Comparison of ENCODE assay signal across 18 cellular contexts in the genomic region with DNA sequence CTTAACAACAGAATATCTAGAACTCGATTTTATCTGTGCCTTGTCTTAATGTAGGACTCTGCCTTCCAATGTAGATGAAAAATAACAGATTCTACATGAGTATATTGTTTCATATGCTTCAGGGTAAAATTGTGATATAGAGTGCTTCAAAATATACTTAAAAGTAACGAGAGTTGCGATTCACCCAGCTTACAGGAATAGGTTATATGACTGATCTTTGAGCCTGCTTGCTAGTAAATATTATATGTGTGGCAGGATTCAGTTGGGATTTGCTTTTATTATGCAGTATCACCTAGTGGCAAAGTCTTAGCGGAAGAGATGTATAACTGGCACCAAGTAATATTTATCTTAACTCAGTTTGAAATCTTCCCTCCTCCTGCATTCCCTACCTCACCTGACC.
DNase-seq lines count a peak whose midpoint lies in the region; ATAC-seq and TF ChIP-seq lines count a peak whose summit lies in the region.
"Had no signal": no experiment of that assay in that cellular context is flagged by ENCODE, and none has a peak within 500 bp of the region (broad histone marks: within the 10 kb centered on the region; RNA-seq: fewer than 3 reads in every experiment).

No MANE protein-coding gene starts in this region.

- H3K9me3 Mint-ChIP-seq in WTC11, result no peaks in the 10 kb centered on the region

- CTCF ChIA-PET in WTC11 (lab: Charles Lee), result no interaction called here

- no peak for DNase-seq in WTC11 (ENCODE audit: low spot score)
- DNase-seq in NK-92 treated with Interleukin-12 subunit alpha and Interleukin-12 subunit beta, amount 100 ng/mL, for 24 hours (lab: John Stamatoyannopoulos, UW), result no peak
- no peak for DNase-seq in ascending aorta (ENCODE audit: low spot score in 2 of 2)
- DNase-seq in posterior cingulate gyrus, result no peak
- DNase-seq: AML-193; CD4-positive, alpha-beta T cell; DMS153; DMS79; GF-D8; GOT3; HCEC 1CT had no signal

- H3K36me3 Mint-ChIP-seq in WTC11, result peaks cover 54% of the 10 kb centered on the region

- peak overlapping the region; percentile 96 for H3K27ac Mint-ChIP-seq in WTC11
- H3K27ac Mint-ChIP-seq: CD4-positive, alpha-beta T cell had no signal

- peaks cover 3% of the 10 kb centered on the region for H3K27me3 Mint-ChIP-seq in WTC11 (ENCODE audit: low read depth)
- H3K27me3 Mint-ChIP-seq: CD4-positive, alpha-beta T cell had no signal

- TF ChIP-seq CTCF in WTC11 (IDR thresholded peaks at IDR 0.05), result no peak
- no peak for TF ChIP-seq CTCF in ascending aorta (IDR thresholded peaks at IDR 0.05)

- intact Hi-C loops in ascending aorta (cut with DNase I) (no loop called here), posterior cingulate gyrus (cut with DNase I) (no loop called here)

- peaks cover 45% of the 10 kb centered on the region for H3K4me1 Mint-ChIP-seq in WTC11

- H3K9ac ChIP-seq in ES-I3 (ENCODE audit: low read depth, low read length) (0 out of 2 replicates have a peak overlapping the region, but pooled peaks have one; percentile 10), HUES48 (ENCODE audit: low read depth, low read length) (no peak overlapping the region), iPS-18a (ENCODE audit: low read length) (peak overlapping the region; percentile 48)

- H3K4me1 ChIP-seq in ES-I3 (ENCODE audit: insufficient read depth, low read length), result peaks cover 7% of the 10 kb centered on the region
- peaks cover 21% of the 10 kb centered on the region for H3K4me1 ChIP-seq in HUES48 (ENCODE audit: control insufficient read depth, insufficient read depth, low read length)
- peaks cover 26% of the 10 kb centered on the region for H3K4me1 ChIP-seq in iPS-18a (ENCODE audit: control insufficient read depth, low read depth, low read length)
- H3K4me1 ChIP-seq in ascending aorta, result no peaks in the 10 kb centered on the region

- no peaks in the 10 kb centered on the region for H3K9me3 ChIP-seq in ES-I3 (ENCODE audit: control insufficient read depth, insufficient read depth, low read length)
- no peaks in the 10 kb centered on the region for H3K9me3 ChIP-seq in HUES48 (ENCODE audit: control insufficient read depth, insufficient read depth, low read length)
- H3K9me3 ChIP-seq in iPS-18a (ENCODE audit: control insufficient read depth, low read depth, low read length), result no peaks in the 10 kb centered on the region
- H3K9me3 ChIP-seq in ascending aorta, result no peaks in the 10 kb centered on the region
- H3K9me3 ChIP-seq: A549 had no signal

- H3K36me3 ChIP-seq in ES-I3 (ENCODE audit: insufficient read depth, low read length) (0 out of 2 replicates have a peak, but pooled peaks cover 4% of the 10 kb centered on the region), HUES48 (ENCODE audit: control insufficient read depth, insufficient read depth, low read length) (peaks cover 31% of the 10 kb centered on the region), iPS-18a (ENCODE audit: control insufficient read depth, low read depth, low read length) (peaks cover 25% of the 10 kb centered on the region), ascending aorta (no peaks in the 10 kb centered on the region)

- H3K27ac ChIP-seq in HUES48 (ENCODE audit: low read depth, low read length) (peak overlapping the region; percentile 81), iPS-18a (ENCODE audit: low read length) (no peak overlapping the region), ascending aorta (no peak overlapping the region)
- H3K27ac ChIP-seq: 22Rv1, C4-2B had no signal

- ATAC-seq in WTC11 (no peak), HG02759 (IDR thresholded peaks at IDR 0.05; ENCODE audit: unreplicated experiment) (no peak)
- ATAC-seq: A549 had no signal

- POLR2A ChIA-PET in WTC11 (lab: Charles Lee), result no interaction called here

- peak overlapping the region; percentile 100 for H3K4me3 Mint-ChIP-seq in WTC11
- H3K4me3 Mint-ChIP-seq: CD4-positive, alpha-beta T cell had no signal

- H3K27me3 ChIP-seq in HUES48 (ENCODE audit: control insufficient read depth, insufficient read depth, low read length) (no peaks in the 10 kb centered on the region), iPS-18a (ENCODE audit: control insufficient read depth, insufficient read depth, low read length) (no peaks in the 10 kb centered on the region), ascending aorta (no peaks in the 10 kb centered on the region)

- peak overlapping the region; percentile 40; the same call in 1 of the 2 replicates for H3K4me3 ChIP-seq in HUES48 (ENCODE audit: low read depth, low read length)
- H3K4me3 ChIP-seq in iPS-18a (ENCODE audit: low read length), result peak overlapping the region; percentile 53
- no peak overlapping the region for H3K4me3 ChIP-seq in ascending aorta
- H3K4me3 ChIP-seq: A549 had no signal

TF ChIP-seq in WTC11, 78 proteins besides CTCF, POLR2A, EP300 and RAD21 (continues in another document):
- TF ChIP-seq, protein P1, sequence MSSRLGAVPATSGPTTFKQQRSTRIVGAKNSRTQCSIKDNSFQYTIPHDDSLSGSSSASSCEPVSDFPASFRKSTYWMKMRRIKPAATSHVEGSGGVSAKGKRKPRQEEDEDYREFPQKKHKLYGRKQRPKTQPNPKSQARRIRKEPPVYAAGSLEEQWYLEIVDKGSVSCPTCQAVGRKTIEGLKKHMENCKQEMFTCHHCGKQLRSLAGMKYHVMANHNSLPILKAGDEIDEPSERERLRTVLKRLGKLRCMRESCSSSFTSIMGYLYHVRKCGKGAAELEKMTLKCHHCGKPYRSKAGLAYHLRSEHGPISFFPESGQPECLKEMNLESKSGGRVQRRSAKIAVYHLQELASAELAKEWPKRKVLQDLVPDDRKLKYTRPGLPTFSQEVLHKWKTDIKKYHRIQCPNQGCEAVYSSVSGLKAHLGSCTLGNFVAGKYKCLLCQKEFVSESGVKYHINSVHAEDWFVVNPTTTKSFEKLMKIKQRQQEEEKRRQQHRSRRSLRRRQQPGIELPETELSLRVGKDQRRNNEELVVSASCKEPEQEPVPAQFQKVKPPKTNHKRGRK (CRISPR knock-in tag; IDR thresholded peaks at IDR 0.05; ENCODE audit: borderline replicate concordance), result no peak
- TF ChIP-seq PRRX2 (CRISPR knock-in tag; IDR thresholded peaks at IDR 0.05), result no peak; the same call in 1 of the 2 replicates
- TF ChIP-seq NR3C1 (CRISPR knock-in tag; conservative IDR thresholded peaks at IDR 0.05; ENCODE audit: low read depth), result no peak
- no peak for TF ChIP-seq JUN (CRISPR knock-in tag; IDR thresholded peaks at IDR 0.05)
- no peak for TF ChIP-seq RORB (CRISPR knock-in tag; IDR thresholded peaks at IDR 0.05)
- TF ChIP-seq KAT7 (CRISPR knock-in tag; IDR thresholded peaks at IDR 0.05; ENCODE audit: borderline replicate concordance), result no peak
- TF ChIP-seq ZNF671 (CRISPR knock-in tag; IDR thresholded peaks at IDR 0.05), result peak; percentile 69
- TF ChIP-seq TP53 (CRISPR knock-in tag; IDR thresholded peaks at IDR 0.05), result no peak
- peak; percentile 76; the same call in 1 of the 2 replicates for TF ChIP-seq ERG (CRISPR knock-in tag; IDR thresholded peaks at IDR 0.05)
- peak; percentile 88 for TF ChIP-seq ZNF416 (CRISPR knock-in tag; IDR thresholded peaks at IDR 0.05)
- TF ChIP-seq, protein P2, sequence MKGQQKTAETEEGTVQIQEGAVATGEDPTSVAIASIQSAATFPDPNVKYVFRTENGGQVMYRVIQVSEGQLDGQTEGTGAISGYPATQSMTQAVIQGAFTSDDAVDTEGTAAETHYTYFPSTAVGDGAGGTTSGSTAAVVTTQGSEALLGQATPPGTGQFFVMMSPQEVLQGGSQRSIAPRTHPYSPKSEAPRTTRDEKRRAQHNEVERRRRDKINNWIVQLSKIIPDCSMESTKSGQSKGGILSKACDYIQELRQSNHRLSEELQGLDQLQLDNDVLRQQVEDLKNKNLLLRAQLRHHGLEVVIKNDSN (CRISPR knock-in tag; IDR thresholded peaks at IDR 0.05), result no peak
- TF ChIP-seq FOXK1 (CRISPR knock-in tag; IDR thresholded peaks at IDR 0.05), result no peak
- no peak for TF ChIP-seq ZNF281 (CRISPR knock-in tag; IDR thresholded peaks at IDR 0.05)
- TF ChIP-seq SMAD3 (CRISPR knock-in tag; IDR thresholded peaks at IDR 0.05; ENCODE audit: borderline replicate concordance), result no peak

Comparison
In these comparisons a context has a peak if more than half of its experiments do, and no peak if none do; other contexts are left out.
1. H3K4me3 ChIP-seq: peak in HUES48 (single experiment) and iPS-18a (single experiment); none in ascending aorta (0 of 2).